ENCODE assay signal across 8 cellular contexts in genomic region chr15:65376767-65377104, GRCh38. TPM values are rescaled to one million over a fixed set of nuclear protein-coding genes. Genes with fewer than 3 reads are reported as not detected.
DNase-seq lines count a peak whose midpoint lies in the region; ATAC-seq and TF ChIP-seq lines count a peak whose summit lies in the region.

No MANE protein-coding gene starts in this region.

- H3K36me3 Mint-ChIP-seq in CD4-positive, CD25-positive, alpha-beta regulatory T cell = no peaks in the 10 kb centered on the region

- no peaks in the 10 kb centered on the region for H3K9me3 ChIP-seq in CD4-positive, CD25-positive, alpha-beta regulatory T cell (ENCODE audit: control insufficient read depth in 2 of 2, low read length in 2 of 2)
- no peaks in the 10 kb centered on the region for H3K9me3 ChIP-seq in neuron (ENCODE audit: low read length)

- H3K27ac Mint-ChIP-seq in CD4-positive, CD25-positive, alpha-beta regulatory T cell = no peak overlapping the region

- no peaks in the 10 kb centered on the region for H3K9me3 Mint-ChIP-seq in CD4-positive, CD25-positive, alpha-beta regulatory T cell

- DNase-seq in CD4-positive, CD25-positive, alpha-beta regulatory T cell = peak in 1 of 3 donors; percentile 16
- DNase-seq in NCI-H526 treated with DMSO at 0.1 percent for 48 hours (lab: John Stamatoyannopoulos, UW) (peak; percentile 31), epithelial cell of proximal tubule (ENCODE audit: low read depth) (no peak), NCI-H774 (lab: John Stamatoyannopoulos, UW) (no peak), iPS-NIHi7 (ENCODE audit: extremely low spot score) (no peak), NOMO-1 treated with dmso at 0.1 percent for 144 hours (lab: John Stamatoyannopoulos, UW; ENCODE audit: unreplicated experiment) (no peak)
- no peak for DNase-seq in stimulated activated naive CD4-positive, alpha-beta T cell treated with Interleukin-2 at 50 U/mL for 16 hours (lab: John Stamatoyannopoulos, UW)

- H3K27ac ChIP-seq in CD4-positive, CD25-positive, alpha-beta regulatory T cell (ENCODE audit: insufficient read depth, low read length, poor library complexity, severe bottlenecking) = no peak overlapping the region

- H3K27me3 ChIP-seq in CD4-positive, CD25-positive, alpha-beta regulatory T cell (ENCODE audit: control insufficient read depth, insufficient read depth, low read length) = peaks cover 33% of the 10 kb centered on the region
- H3K27me3 ChIP-seq in neuron (ENCODE audit: insufficient read depth, low read length) = no peaks in the 10 kb centered on the region

- H3K27me3 Mint-ChIP-seq in CD4-positive, CD25-positive, alpha-beta regulatory T cell = peaks cover 81% of the 10 kb centered on the region

- peaks cover 10% of the 10 kb centered on the region for H3K4me1 ChIP-seq in CD4-positive, CD25-positive, alpha-beta regulatory T cell (ENCODE audit: control insufficient read depth, insufficient read depth, low read length, poor library complexity, severe bottlenecking)
- H3K4me1 ChIP-seq in neuron (ENCODE audit: insufficient read depth, low read length) = peaks cover 58% of the 10 kb centered on the region

- H3K4me3 Mint-ChIP-seq in CD4-positive, CD25-positive, alpha-beta regulatory T cell = peak overlapping the region in 3 of 4 donors; percentile 63 to 74 (median 72)

- no peak for TF ChIP-seq CTCF in epithelial cell of proximal tubule (conservative IDR thresholded peaks at IDR 0.05; ENCODE audit: low read depth, low read length)

- no peaks in the 10 kb centered on the region for H3K36me3 ChIP-seq in CD4-positive, CD25-positive, alpha-beta regulatory T cell (ENCODE audit: control insufficient read depth, insufficient read depth, low read length)
- H3K36me3 ChIP-seq in neuron (ENCODE audit: insufficient read depth, low read length) = peaks cover 43% of the 10 kb centered on the region

- H3K4me3 ChIP-seq in CD4-positive, CD25-positive, alpha-beta regulatory T cell (ENCODE audit: low read depth, low read length) = no peak overlapping the region
- H3K4me3 ChIP-seq in epithelial cell of proximal tubule (ENCODE audit: low read depth, low read length) = peak overlapping the region; percentile 45
- peak overlapping the region; percentile 76 for H3K4me3 ChIP-seq in neuron (ENCODE audit: low read length)

- H2AFZ ChIP-seq in neuron (ENCODE audit: low read depth, low read length) = no peak overlapping the region

- no peak for ATAC-seq in CD4-positive, CD25-positive, alpha-beta regulatory T cell (ENCODE audit: low read depth in 2 of 2)

- peaks cover 3 to 15% (median 5%) of the 10 kb centered on the region in 4 donors for H3K4me1 Mint-ChIP-seq in CD4-positive, CD25-positive, alpha-beta regulatory T cell

RNA-seq across cellular contexts. Expression of gene IGDCC3, which starts 1.1 kb away (rescaled TPM):
- not detected for total RNA-seq in CD4-positive, CD25-positive, alpha-beta regulatory T cell
- polyA plus RNA-seq in CD4-positive, CD25-positive, alpha-beta regulatory T cell = not detected
- total RNA-seq in epithelial cell of proximal tubule = not detected in 2 replicates

RNA-seq across cellular contexts. Expression of gene IGDCC4, which starts 46.0 kb away (rescaled TPM):
- total RNA-seq in CD4-positive, CD25-positive, alpha-beta regulatory T cell = 0.10 TPM
- polyA plus RNA-seq in CD4-positive, CD25-positive, alpha-beta regulatory T cell = under 1 TPM in 1 of 4 donors, not detected in 3; 0.26 TPM
- total RNA-seq in epithelial cell of proximal tubule = 4.0 and 6.5 TPM in 2 replicates
